ENCODE assay signal across 10 cellular contexts in the genomic region with DNA sequence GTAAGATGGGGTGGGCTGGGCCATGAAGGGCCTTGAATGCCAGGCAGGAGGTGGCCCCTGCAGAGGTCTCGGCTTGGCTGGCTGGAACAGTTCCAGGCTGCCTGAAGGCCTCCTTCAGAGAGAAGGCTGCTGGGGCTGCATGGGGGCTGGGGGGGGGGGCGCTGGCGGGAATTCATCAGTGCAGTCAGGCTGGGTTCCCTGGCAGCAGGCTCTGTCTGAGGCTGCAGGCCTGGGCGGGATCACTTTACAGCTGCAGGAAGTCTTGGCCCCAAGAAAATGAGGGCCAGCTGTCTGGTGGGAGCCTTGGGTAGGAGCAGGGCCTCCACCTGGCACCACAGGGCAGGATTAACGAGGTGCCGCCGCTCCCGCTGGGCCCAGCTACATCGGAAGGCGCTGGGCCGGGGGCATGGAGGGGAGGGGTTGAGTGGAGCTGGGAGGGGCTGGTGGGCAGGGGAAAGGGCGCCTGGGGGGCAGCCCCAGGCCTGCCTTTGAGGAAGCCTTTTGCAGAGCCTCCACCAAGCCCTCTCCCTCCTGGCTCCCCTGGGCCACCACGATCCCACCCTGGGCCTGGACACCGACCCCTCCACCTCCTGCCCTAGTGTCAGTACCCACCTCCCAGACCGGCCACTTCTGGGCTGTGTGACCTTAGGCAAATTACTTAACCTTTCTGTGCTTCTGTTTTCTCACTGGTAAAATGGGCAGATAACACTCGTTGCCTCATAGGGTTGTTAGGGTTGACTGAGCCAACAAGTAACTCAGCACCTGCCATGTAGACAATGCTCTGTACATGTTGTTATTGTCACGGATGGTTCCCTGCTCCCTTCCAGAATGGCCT. TPM values are rescaled to one million over a fixed set of nuclear protein-coding genes. Genes with fewer than 3 reads are reported as not detected.
A peak's percentile ranks its signal among the peaks of the same experiment; 100 is the strongest.
DNase-seq lines count a peak whose midpoint lies in the region; ATAC-seq and TF ChIP-seq lines count a peak whose summit lies in the region.
"Had no signal": no experiment of that assay in that cellular context is flagged by ENCODE, and none has a peak within 500 bp of the region (broad histone marks: within the 10 kb centered on the region; RNA-seq: fewer than 3 reads in every experiment).

No MANE protein-coding gene starts in this region.

- peaks cover 0 to 5% of the 10 kb centered on the region in 2 donors for H3K4me1 ChIP-seq in lung (ENCODE audit: control insufficient read depth in 2 of 2, insufficient read depth in 2 of 2, low read length in 2 of 2)
- H3K4me1 ChIP-seq in urinary bladder (ENCODE audit: insufficient read depth) = no peaks in the 10 kb centered on the region

- no peak for ATAC-seq in activated naive CD8-positive, alpha-beta T cell treated with anti-CD3 and anti-CD28 coated beads, Interleukin-2, amount 10 ng/mL, durations not matched to agents 7 days and 5 days (ENCODE audit: low read depth)
- ATAC-seq in activated naive CD8-positive, alpha-beta T cell treated with anti-CD3 and anti-CD28 coated beads, Interleukin-2, amount 50 U/mL, for 24 hours = no peak
- no peak for ATAC-seq in lung (ENCODE audit: insufficient read depth, low FRiP score)
- no peak for ATAC-seq in HG03025 (IDR thresholded peaks at IDR 0.05; ENCODE audit: low FRiP score, unreplicated experiment)

- DNase-seq in activated naive CD8-positive, alpha-beta T cell treated with anti-CD3 and anti-CD28 coated beads, Interleukin-2, amount 10 ng/mL, durations not matched to agents 7 days and 5 days = no peak
- no peak for DNase-seq in activated naive CD8-positive, alpha-beta T cell treated with anti-CD3 and anti-CD28 coated beads, Interleukin-2, amount 50 U/mL, for 24 hours
- DNase-seq in lung (ENCODE audit: low spot score) = no peak
- no peak for DNase-seq in LoVo (ENCODE audit: low spot score)
- DNase-seq in epidermal melanocyte (ENCODE audit: insufficient read length, low spot score) = no peak

- peaks cover 17% of the 10 kb centered on the region for H3K4me1 Mint-ChIP-seq in activated naive CD8-positive, alpha-beta T cell treated with anti-CD3 and anti-CD28 coated beads, Interleukin-2, amount 10 ng/mL, durations not matched to agents 7 days and 5 days
- H3K4me1 Mint-ChIP-seq in activated naive CD8-positive, alpha-beta T cell treated with anti-CD3 and anti-CD28 coated beads, Interleukin-2, amount 50 U/mL, for 24 hours = peaks cover 32% of the 10 kb centered on the region

- H3K27me3 ChIP-seq in lung (ENCODE audit: control insufficient read depth, insufficient read depth) = no peaks in the 10 kb centered on the region

- H3K4me3 Mint-ChIP-seq in activated naive CD8-positive, alpha-beta T cell treated with anti-CD3 and anti-CD28 coated beads, Interleukin-2, amount 10 ng/mL, durations not matched to agents 7 days and 5 days = no peak overlapping the region
- no peak overlapping the region for H3K4me3 Mint-ChIP-seq in activated naive CD8-positive, alpha-beta T cell treated with anti-CD3 and anti-CD28 coated beads, Interleukin-2, amount 50 U/mL, for 24 hours

- POLR2A ChIA-PET in activated naive CD8-positive, alpha-beta T cell treated with anti-CD3 and anti-CD28 coated beads, Interleukin-2, amount 10 ng/mL, durations not matched to agents 7 days and 5 days (lab: Charles Lee) = no interaction called here

- H3K36me3 ChIP-seq in lung (ENCODE audit: control insufficient read depth in 2 of 2, insufficient read depth in 2 of 2, low read length in 2 of 2) (peaks cover 0 to 35% of the 10 kb centered on the region in 2 donors), urinary bladder (ENCODE audit: insufficient read depth) (no peaks in the 10 kb centered on the region)

- H3K27ac Mint-ChIP-seq in activated naive CD8-positive, alpha-beta T cell treated with anti-CD3 and anti-CD28 coated beads, Interleukin-2, amount 10 ng/mL, durations not matched to agents 7 days and 5 days = peak overlapping the region; percentile 23
- H3K27ac Mint-ChIP-seq in activated naive CD8-positive, alpha-beta T cell treated with anti-CD3 and anti-CD28 coated beads, Interleukin-2, amount 50 U/mL, for 24 hours = no peak overlapping the region
- H3K27ac Mint-ChIP-seq: activated naive CD4-positive, alpha-beta T cell treated with anti-CD3 and anti-CD28 coated beads, Interleukin-2, amount 10 ng/mL, durations not matched to agents 7 days and 5 days had no signal

- 51 to 53% methylated on average over 16 to 17 of the region's 17 CpGs for WGBS in lung, 2 donors
- 43% methylated on average over 17 of the region's 17 CpGs for WGBS in urinary bladder

- no peak for TF ChIP-seq CTCF in VCaP (conservative IDR thresholded peaks at IDR 0.05)
- TF ChIP-seq CTCF in lung (IDR thresholded peaks at IDR 0.05; ENCODE audit: control extremely low read depth, extremely low read depth) = no peak

- H3K36me3 Mint-ChIP-seq in activated naive CD8-positive, alpha-beta T cell treated with anti-CD3 and anti-CD28 coated beads, Interleukin-2, amount 10 ng/mL, durations not matched to agents 7 days and 5 days = no peaks in the 10 kb centered on the region
- H3K36me3 Mint-ChIP-seq in activated naive CD8-positive, alpha-beta T cell treated with anti-CD3 and anti-CD28 coated beads, Interleukin-2, amount 50 U/mL, for 24 hours (ENCODE audit: low read depth) = no peaks in the 10 kb centered on the region

- H3K9me3 ChIP-seq in lung (ENCODE audit: control insufficient read depth in 2 of 2, insufficient read depth in 1 of 2, low read length in 1 of 2) = no peaks in the 10 kb centered on the region

- H3K9me3 Mint-ChIP-seq in activated naive CD8-positive, alpha-beta T cell treated with anti-CD3 and anti-CD28 coated beads, Interleukin-2, amount 10 ng/mL, durations not matched to agents 7 days and 5 days = no peaks in the 10 kb centered on the region
- no peaks in the 10 kb centered on the region for H3K9me3 Mint-ChIP-seq in activated naive CD8-positive, alpha-beta T cell treated with anti-CD3 and anti-CD28 coated beads, Interleukin-2, amount 50 U/mL, for 24 hours
- H3K9me3 Mint-ChIP-seq: activated naive CD4-positive, alpha-beta T cell treated with anti-CD3 and anti-CD28 coated beads, Interleukin-2, amount 10 ng/mL, durations not matched to agents 7 days and 5 days had no signal

- H3K27ac ChIP-seq in VCaP (peak overlapping the region; percentile 76; the same call in 1 of the 2 replicates), lung (ENCODE audit: low read depth in 1 of 2, low read length in 1 of 2) (peak overlapping the region; percentile 9 to 55), urinary bladder (ENCODE audit: low read depth) (peak overlapping the region; percentile 11)
- H3K27ac ChIP-seq: HL-60 had no signal

- H3K27me3 Mint-ChIP-seq in activated naive CD8-positive, alpha-beta T cell treated with anti-CD3 and anti-CD28 coated beads, Interleukin-2, amount 10 ng/mL, durations not matched to agents 7 days and 5 days = no peaks in the 10 kb centered on the region
- H3K27me3 Mint-ChIP-seq in activated naive CD8-positive, alpha-beta T cell treated with anti-CD3 and anti-CD28 coated beads, Interleukin-2, amount 50 U/mL, for 24 hours = peaks cover 6% of the 10 kb centered on the region

- no peak overlapping the region for H3K4me3 ChIP-seq in lung
- H3K4me3 ChIP-seq in urinary bladder (ENCODE audit: low read depth, low read length) = no peak overlapping the region

RNA-seq across cellular contexts. Expression of a gene that starts 31.0 kb away (rescaled TPM):
- total RNA-seq in activated naive CD8-positive, alpha-beta T cell treated with anti-CD3 and anti-CD28 coated beads, Interleukin-2, amount 10 ng/mL, durations not matched to agents 7 days and 5 days = 1 to 10 TPM; 5.2 to 7.3 TPM
- total RNA-seq in lung (100 to 1,000 TPM in 1 of 2 donors, 10 to 100 TPM in 1; 59.9 to 151 TPM), urinary bladder (9.7 TPM)
- polyA plus RNA-seq in lung (100 to 1,000 TPM; 120 to 930 TPM), urinary bladder (11.3 TPM)

RNA-seq across cellular contexts. Expression of a gene that starts 50.0 kb away (rescaled TPM):
- total RNA-seq in activated naive CD8-positive, alpha-beta T cell treated with anti-CD3 and anti-CD28 coated beads, Interleukin-2, amount 10 ng/mL, durations not matched to agents 7 days and 5 days = 100 to 1,000 TPM; 194 to 221 TPM
- total RNA-seq in lung = 10 to 100 TPM; 31.1 to 43.1 TPM
- polyA plus RNA-seq in lung = 10 to 100 TPM; 17.6 to 20.7 TPM
- 24.7 TPM for total RNA-seq in urinary bladder
- polyA plus RNA-seq in urinary bladder = 22.2 TPM

RNA-seq across cellular contexts. Expression of a gene that starts 50.2 kb away (rescaled TPM):
- total RNA-seq in activated naive CD8-positive, alpha-beta T cell treated with anti-CD3 and anti-CD28 coated beads, Interleukin-2, amount 10 ng/mL, durations not matched to agents 7 days and 5 days = 10 to 100 TPM; 36.7 to 39.5 TPM
- 10 to 100 TPM; 53.4 to 80.8 TPM for total RNA-seq in lung
- polyA plus RNA-seq in lung = 100 to 1,000 TPM in 1 of 2 donors, 10 to 100 TPM in 1; 64.4 to 131 TPM
- 15.0 TPM for total RNA-seq in urinary bladder
- polyA plus RNA-seq in urinary bladder = 35.3 TPM

Comparison
In these comparisons a context has a peak if more than half of its experiments do, and no peak if none do; other contexts are left out.
1. H3K27ac ChIP-seq: peak in every context shown above with its lines; median percentile 76 in VCaP; 32 in lung; 11 in urinary bladder.